Comparison of ENCODE assay signal across 26 cellular contexts in genomic region chr4:115674485-115674884, GRCh38.
"Had no signal": no experiment of that assay in that cellular context is flagged by ENCODE, and none has a peak within 500 bp of the region (broad histone marks: within the 10 kb centered on the region; RNA-seq: fewer than 3 reads in every experiment).

No MANE protein-coding gene starts in this region.

- H3K27me3 ChIP-seq: neural progenitor cell, ovary, right lobe of liver, sigmoid colon, stomach, thyroid gland, tibial nerve, upper lobe of left lung, vagina had no signal

- DNase-seq: nephron progenitor cell; occipital lobe; ovary; posterior cingulate gyrus; psoas muscle; right cardiac atrium; right lobe of liver; sigmoid colon; small intestine; stimulated activated CD4-positive, alpha-beta T cell treated with anti-CD3 and anti-CD28 coated beads, Interleukin-15, amount 100 ng/mL, for 24 hours; stimulated activated CD4-positive, alpha-beta T cell treated with anti-CD3 and anti-CD28 coated beads, Interleukin-2, amount 100 ng/mL, for 24 hours; stimulated activated CD4-positive, alpha-beta T cell treated with anti-CD3 and anti-CD28 coated beads, Interleukin-2, amount 100 ng/mL, for 48 hours; stimulated activated CD4-positive, alpha-beta T cell treated with anti-CD3 and anti-CD28 coated beads, Interleukin-4, amount 100 ng/mL, for 24 hours; stimulated activated naive B cell treated with anti-CD40 and anti-IgM and Interleukin-4, amounts not matched to agents 10 μg/mL and 1 μg/mL and 100 μg/mL, for 72 hours; stimulated activated naive CD4-positive, alpha-beta T cell treated with Interleukin-2 at 50 U/mL for 16 hours; stomach; thyroid gland; trophoblast cell; upper lobe of left lung had no signal

- H3K4me3 ChIP-seq: neural progenitor cell, ovary, psoas muscle, right lobe of liver, sigmoid colon, stomach, thoracic aorta, thyroid gland, tibial nerve, upper lobe of left lung, vagina had no signal

- H3K4me1 ChIP-seq: neural progenitor cell, parathyroid adenoma, psoas muscle, right lobe of liver, stomach, thyroid gland, tibial nerve, upper lobe of left lung, vagina had no signal

- ATAC-seq: natural killer cell treated with Interleukin-12 subunit alpha and Interleukin-12 subunit beta and Interleukin-15 and Interleukin-18, amount 100 ng/mL, for 72 hours; psoas muscle; right cardiac atrium; right lobe of liver; stimulated activated effector memory CD8-positive, alpha-beta T cell treated with anti-CD3 and anti-CD28 coated beads, Interleukin-12 subunit alpha, Interleukin-12 subunit beta, amount 100 ng/mL, for 72 hours; stimulated activated naive B cell treated with anti-CD40 and anti-IgM and Interleukin-4, amounts not matched to agents 10 μg/mL and 1 μg/mL and 100 μg/mL, for 72 hours had no signal

- H2AFZ ChIP-seq: neural progenitor cell, parathyroid adenoma had no signal

- H3K9ac ChIP-seq: neural progenitor cell, parathyroid adenoma had no signal

- H3K27ac ChIP-seq: neural progenitor cell, ovary, parathyroid adenoma, psoas muscle, right lobe of liver, sigmoid colon, stomach, thoracic aorta, thyroid gland, tibial nerve, upper lobe of left lung, vagina had no signal

- H3K36me3 ChIP-seq: neural progenitor cell, ovary, right lobe of liver, sigmoid colon, stomach, thoracic aorta, thyroid gland, tibial nerve, upper lobe of left lung, vagina had no signal

- H3K9me3 ChIP-seq: ovary, right lobe of liver, thoracic aorta, thyroid gland, vagina had no signal

- H3K4me2 ChIP-seq: neural progenitor cell had no signal

- H3K79me2 ChIP-seq: parathyroid adenoma had no signal
